In the genomic region with DNA sequence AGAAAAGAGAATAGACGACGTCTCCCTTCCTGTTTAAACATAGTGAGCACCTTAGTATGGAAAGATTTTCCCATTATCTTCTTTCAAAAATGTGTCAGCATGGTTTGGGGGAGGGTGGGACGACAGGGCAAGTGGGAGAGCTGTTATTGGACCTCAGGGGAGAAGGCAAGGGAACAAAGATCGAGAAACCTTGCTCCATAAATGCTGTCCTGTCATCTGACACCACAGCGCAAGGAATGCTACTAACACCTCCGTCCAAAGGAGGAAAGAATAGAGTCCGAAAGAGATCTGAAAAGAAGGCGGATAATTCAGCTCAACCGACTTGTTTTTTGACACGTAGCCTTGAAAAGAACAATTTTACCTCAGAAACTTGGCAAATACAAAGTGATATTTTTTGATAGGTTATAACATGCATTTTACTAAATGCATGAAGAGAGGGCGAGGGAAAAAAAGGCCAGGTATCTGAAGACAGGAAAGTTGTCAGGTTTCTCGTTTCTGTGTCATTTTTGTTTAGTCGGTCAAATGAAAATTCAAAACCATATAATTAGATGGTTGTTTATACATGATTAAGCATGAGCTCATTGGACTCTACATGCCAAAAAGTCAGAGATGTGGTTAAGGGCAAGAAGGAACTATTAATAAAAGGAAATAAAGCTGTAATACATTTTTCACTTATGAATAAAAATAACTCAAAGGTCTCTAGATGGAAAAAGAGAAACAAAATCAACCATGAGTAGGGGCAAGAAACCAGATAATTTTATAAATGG, we compare ENCODE assay signal across 14 cellular contexts.
DNase-seq lines count a peak whose midpoint lies in the region; ATAC-seq and TF ChIP-seq lines count a peak whose summit lies in the region.
"Had no signal": no experiment of that assay in that cellular context is flagged by ENCODE, and none has a peak within 500 bp of the region (broad histone marks: within the 10 kb centered on the region; RNA-seq: fewer than 3 reads in every experiment).

No MANE protein-coding gene starts in this region.

- ATAC-seq in PC-3 (peak; percentile 65), GM18873 (IDR thresholded peaks at IDR 0.05; ENCODE audit: low FRiP score, unreplicated experiment) (no peak)
- ATAC-seq: naive thymus-derived CD4-positive, alpha-beta T cell; stimulated activated naive CD8-positive, alpha-beta T cell treated with anti-CD3 and anti-CD28 coated beads, Interleukin-15, amount 100 ng/mL, for 72 hours had no signal

- no TSS peak for BruUV-seq in PC-3 (replicated peaks; lab: Mats Ljungman, UMichigan)

- H2BK12ac ChIP-seq in neuronal stem cell (ENCODE audit: low read length) = no peak overlapping the region

- H3F3A ChIP-seq in PC-3 (ENCODE audit: low read length, unreplicated experiment) = peaks cover 5% of the 10 kb centered on the region

- no peak overlapping the region for H4K91ac ChIP-seq in neuronal stem cell (ENCODE audit: low read depth, low read length, poor library complexity)

- no peak overlapping the region for H2BK15ac ChIP-seq in neuronal stem cell (ENCODE audit: low read length)

- CTCF ChIA-PET in PC-3 (lab: Charles Lee) = interaction anchor here (0.9 kb wide), 1 partner anchor 195 kb away, joined by 7 read pairs; no protein-coding TSS in a partner anchor

- H3K4me3 ChIP-seq in PC-3 (ENCODE audit: low read length) (peak overlapping the region; percentile 30; the same call in 1 of the 2 replicates), epithelial cell of proximal tubule (ENCODE audit: low read depth, low read length) (peak overlapping the region; percentile 34), neuronal stem cell (ENCODE audit: low read length in 2 of 2) (no peak overlapping the region)

- in situ Hi-C loops in Caki2 (cut with HindIII; ENCODE audit: low pct_unique_long_range_greater_than_20kb, low sequenced_read_pairs) = no loop called here

- no peaks in the 10 kb centered on the region for H3K27me3 ChIP-seq in PC-3 (ENCODE audit: low read length)
- no peaks in the 10 kb centered on the region for H3K27me3 ChIP-seq in neuronal stem cell (ENCODE audit: control insufficient read depth in 3 of 3, insufficient read depth in 3 of 3, low read depth in 1 of 3, low read length in 3 of 3)
- H3K27me3 ChIP-seq: Peyer's patch had no signal

- H3K9me2 ChIP-seq in PC-3 (replicated peaks; ENCODE audit: low read length) = no peaks in the 10 kb centered on the region

- H4K8ac ChIP-seq in neuronal stem cell (ENCODE audit: low read depth, low read length) = no peak overlapping the region

- H3K9ac ChIP-seq in PC-3 (ENCODE audit: low read length) = peak overlapping the region; percentile 34
- no peak overlapping the region for H3K9ac ChIP-seq in neuronal stem cell (ENCODE audit: low read depth, low read length, poor library complexity)

- DNase-seq in Caki2 (ENCODE audit: low read depth) (peak; percentile 39), PC-3 (peak; percentile 76), epithelial cell of proximal tubule (ENCODE audit: low read depth) (no peak), neuronal stem cell (ENCODE audit: low spot score) (peak; percentile 52), NCI-H2081 (lab: John Stamatoyannopoulos, UW) (no peak)
- DNase-seq in activated CD4-positive, alpha-beta T cell treated with anti-CD3 and anti-CD28 coated beads for 4 hours = no peak
- DNase-seq in stimulated activated naive CD4-positive, alpha-beta T cell (lab: John Stamatoyannopoulos, UW) = no peak
- DNase-seq: CD8-positive, alpha-beta memory T cell; naive thymus-derived CD4-positive, alpha-beta T cell; NCI-H187; Peyer's patch; stimulated activated naive CD8-positive, alpha-beta T cell treated with anti-CD3 and anti-CD28 coated beads, Interleukin-15, amount 100 ng/mL, for 72 hours; WERI-Rb-1 had no signal

- H3K4me2 ChIP-seq in PC-3 (ENCODE audit: low read length) (peak overlapping the region; percentile 75), neuronal stem cell (ENCODE audit: insufficient read depth, low read length, poor library complexity, severe bottlenecking) (peak overlapping the region; percentile 36)

- TF ChIP-seq CTCF in PC-3 (conservative IDR thresholded peaks at IDR 0.05; ENCODE audit: low read depth, low read length) (no peak), epithelial cell of proximal tubule (conservative IDR thresholded peaks at IDR 0.05; ENCODE audit: low read depth, low read length) (no peak)

- no peaks in the 10 kb centered on the region for H4K20me1 ChIP-seq in PC-3 (ENCODE audit: low read length)

- H3K14ac ChIP-seq in neuronal stem cell (ENCODE audit: low read length) = no peak overlapping the region

- no peak overlapping the region for H3K18ac ChIP-seq in neuronal stem cell (ENCODE audit: low read length)

- WGBS in neuronal stem cell (ENCODE audit: extremely low coverage in 2 of 2, insufficient read length in 2 of 2, insufficient replicate concordance in 1 of 2), 2 donors = no CpG with 5 or more reads among the region's 13 CpGs

- H2BK5ac ChIP-seq in neuronal stem cell (ENCODE audit: low read length) = no peak overlapping the region

- no peaks in the 10 kb centered on the region for H3K9me3 ChIP-seq in PC-3 (ENCODE audit: low read length)
- no peaks in the 10 kb centered on the region for H3K9me3 ChIP-seq in neuronal stem cell (replicated peaks in 1 of 2; ENCODE audit: control insufficient read depth in 2 of 2, insufficient read depth in 1 of 2, low read depth in 1 of 2, low read length in 2 of 2)
- H3K9me3 ChIP-seq: Peyer's patch had no signal

- H2AK5ac ChIP-seq in neuronal stem cell (ENCODE audit: low read depth, low read length) = no peak overlapping the region

- H3K4me1 ChIP-seq in PC-3 (ENCODE audit: insufficient read depth, low read length) (peaks cover 35% of the 10 kb centered on the region), neuronal stem cell (ENCODE audit: control insufficient read depth in 2 of 2, insufficient read depth in 1 of 2, low read depth in 1 of 2, low read length in 2 of 2) (peaks cover 18 to 23% of the 10 kb centered on the region in 2 donors)

- 0 out of 2 replicates have a peak, but pooled peaks cover 3% of the 10 kb centered on the region for H3K79me2 ChIP-seq in PC-3 (ENCODE audit: low read length)

- H3K36me3 ChIP-seq in PC-3 (ENCODE audit: low read depth, low read length) (no peaks in the 10 kb centered on the region), neuronal stem cell (replicated peaks in 1 of 2; ENCODE audit: control insufficient read depth in 2 of 2, insufficient read depth in 2 of 2, low read length in 2 of 2) (no peaks in the 10 kb centered on the region)
- H3K36me3 ChIP-seq: Peyer's patch, WERI-Rb-1 had no signal

- peak overlapping the region; percentile 68 for H3K27ac ChIP-seq in PC-3 (ENCODE audit: low read length)
- peak overlapping the region; percentile 59 for H3K27ac ChIP-seq in neuronal stem cell (replicated peaks; ENCODE audit: low read length)
- H3K27ac ChIP-seq: WERI-Rb-1 had no signal

- H2AFZ ChIP-seq in PC-3 (ENCODE audit: low read length) (no peak overlapping the region), neuronal stem cell (ENCODE audit: low read length) (peak overlapping the region; percentile 41)

- POLR2A ChIA-PET in PC-3 (lab: Charles Lee; ENCODE audit: unreplicated experiment) = interaction anchor here (0.6 kb wide), 2 partner anchors 617 to 618 kb away, joined by 3 read pairs; partner anchors contain the start of gene RFX3

- intact Hi-C loops in PC-3 (cut with micrococcal nuclease) = loop anchor here (5.0 kb wide), 1 partner anchor 83 kb away; no protein-coding TSS in a partner anchor

- no peak overlapping the region for H3K23ac ChIP-seq in neuronal stem cell (ENCODE audit: low read depth, low read length, poor library complexity)

- no peak overlapping the region for H3K4ac ChIP-seq in neuronal stem cell (ENCODE audit: low read length)

- no peak overlapping the region for H2BK120ac ChIP-seq in neuronal stem cell (ENCODE audit: low read depth, low read length)

- no peaks in the 10 kb centered on the region for H3K79me1 ChIP-seq in neuronal stem cell (ENCODE audit: low read depth, low read length)

Comparison
In these comparisons a context has a peak if more than half of its experiments do, and no peak if none do; other contexts are left out.
1. DNase-seq: peak in Caki2 (single experiment), PC-3 (single experiment) and neuronal stem cell (single experiment); none in epithelial cell of proximal tubule (single experiment), NCI-H2081 (0 of 2), activated CD4-positive, alpha-beta T cell treated with anti-CD3 and anti-CD28 coated beads for 4 hours (0 of 2) and stimulated activated naive CD4-positive, alpha-beta T cell (0 of 6).
2. H3K4me3 ChIP-seq: peak in PC-3 (single experiment) and epithelial cell of proximal tubule (single experiment); none in neuronal stem cell (0 of 2).